Comparison of ENCODE assay signal across 8 cellular contexts in genomic region chr9:36995927-36996471, GRCh38. TPM values are rescaled to one million over a fixed set of nuclear protein-coding genes. Genes with fewer than 3 reads are reported as not detected.
A peak's percentile ranks its signal among the peaks of the same experiment; 100 is the strongest.
DNase-seq lines count a peak whose midpoint lies in the region; ATAC-seq and TF ChIP-seq lines count a peak whose summit lies in the region.

No MANE protein-coding gene starts in this region.

- H3K9me3 Mint-ChIP-seq in CD4-positive, alpha-beta T cell, result peaks cover 7% of the 10 kb centered on the region
- peaks cover 12% of the 10 kb centered on the region for H3K9me3 Mint-ChIP-seq in T-helper 1 cell treated with Interleukin-12 subunit alpha and Interleukin-12 subunit beta and Interleukin-4 antibody, amounts not matched to agents 30 μg/mL and 1 μg/mL, for 36 hours

- peak; percentile 15 to 60 (median 41) for DNase-seq in CD4-positive, alpha-beta T cell
- DNase-seq in NCI-H1092 (lab: John Stamatoyannopoulos, UW) (peak; percentile 39), amniotic epithelial cell (ENCODE audit: low read depth) (peak; percentile 49), inferior parietal cortex (ENCODE audit: extremely low spot score) (peak; percentile 8), NCI-H446 (lab: John Stamatoyannopoulos, UW) (no peak)
- peak; percentile 69 for DNase-seq in stimulated activated CD4-positive, alpha-beta T cell treated with anti-CD3 and anti-CD28 coated beads, Interleukin-4, amount 100 ng/mL, for 1 hour

- CTCF ChIA-PET in CD4-positive, alpha-beta T cell (lab: Charles Lee), result interaction anchor here (0.6 to 1.8 kb wide), 6 partner anchors 11 to 394 kb away, joined by 3 to 12 read pairs (median 4); no protein-coding TSS in a partner anchor

- no peaks in the 10 kb centered on the region for H3K36me3 Mint-ChIP-seq in CD4-positive, alpha-beta T cell (ENCODE audit: low read depth)
- peaks cover 4% of the 10 kb centered on the region for H3K36me3 Mint-ChIP-seq in T-helper 1 cell treated with Interleukin-12 subunit alpha and Interleukin-12 subunit beta and Interleukin-4 antibody, amounts not matched to agents 30 μg/mL and 1 μg/mL, for 36 hours (ENCODE audit: low read depth)

- ATAC-seq in CD4-positive, alpha-beta T cell (ENCODE audit: poor library complexity), result peak; percentile 64
- peak; percentile 24 for ATAC-seq in GM21447 (IDR thresholded peaks at IDR 0.05; ENCODE audit: unreplicated experiment)

- H3K4me1 Mint-ChIP-seq in CD4-positive, alpha-beta T cell (ENCODE audit: low read depth), result no peaks in the 10 kb centered on the region
- peaks cover 6% of the 10 kb centered on the region for H3K4me1 Mint-ChIP-seq in T-helper 1 cell treated with Interleukin-12 subunit alpha and Interleukin-12 subunit beta and Interleukin-4 antibody, amounts not matched to agents 30 μg/mL and 1 μg/mL, for 36 hours (ENCODE audit: low read depth)

- H3K27ac Mint-ChIP-seq in CD4-positive, alpha-beta T cell, result no peak overlapping the region
- H3K27ac Mint-ChIP-seq in T-helper 1 cell treated with Interleukin-12 subunit alpha and Interleukin-12 subunit beta and Interleukin-4 antibody, amounts not matched to agents 30 μg/mL and 1 μg/mL, for 36 hours, result no peak overlapping the region

- H3K9me3 ChIP-seq in CD4-positive, alpha-beta T cell (ENCODE audit: control insufficient read depth, low read length), result peaks cover 8% of the 10 kb centered on the region

- peaks cover 55% of the 10 kb centered on the region for H3K27me3 Mint-ChIP-seq in CD4-positive, alpha-beta T cell
- peaks cover 27% of the 10 kb centered on the region for H3K27me3 Mint-ChIP-seq in T-helper 1 cell treated with Interleukin-12 subunit alpha and Interleukin-12 subunit beta and Interleukin-4 antibody, amounts not matched to agents 30 μg/mL and 1 μg/mL, for 36 hours (ENCODE audit: low read depth)

- peak overlapping the region; percentile 45 for H3K4me3 Mint-ChIP-seq in CD4-positive, alpha-beta T cell
- H3K4me3 Mint-ChIP-seq in T-helper 1 cell treated with Interleukin-12 subunit alpha and Interleukin-12 subunit beta and Interleukin-4 antibody, amounts not matched to agents 30 μg/mL and 1 μg/mL, for 36 hours, result peak overlapping the region; percentile 49

- intact Hi-C loops in CD4-positive, alpha-beta T cell (cut with DNase I, micrococcal nuclease), result loop anchor here (1.0 to 10.0 kb wide), 9 partner anchors 266 to 511 kb away; no protein-coding TSS in a partner anchor

- TF ChIP-seq CTCF in CD4-positive, alpha-beta T cell (IDR thresholded peaks at IDR 0.05), result peak; percentile 63

- POLR2A ChIA-PET in CD4-positive, alpha-beta T cell (lab: Charles Lee), result no interaction called here

- H3K27me3 ChIP-seq in CD4-positive, alpha-beta T cell (ENCODE audit: control insufficient read depth, insufficient read depth, low read length), result peaks cover 11% of the 10 kb centered on the region

- no peak overlapping the region for H3K27ac ChIP-seq in CD4-positive, alpha-beta T cell (ENCODE audit: low read depth, low read length)

RNA-seq across cellular contexts. Expression of gene PAX5, which starts 38.1 kb away (rescaled TPM):
- total RNA-seq in CD4-positive, alpha-beta T cell, result under 1 TPM; 0.03 to 0.11 TPM

Comparison
In these comparisons a context has a peak if more than half of its experiments do, and no peak if none do; other contexts are left out.
1. DNase-seq: peak in CD4-positive, alpha-beta T cell (10 of 10), NCI-H1092 (single experiment), amniotic epithelial cell (single experiment), inferior parietal cortex (single experiment) and stimulated activated CD4-positive, alpha-beta T cell treated with anti-CD3 and anti-CD28 coated beads, Interleukin-4, amount 100 ng/mL, for 1 hour (single experiment); none in NCI-H446 (0 of 2).